In the genomic region with DNA sequence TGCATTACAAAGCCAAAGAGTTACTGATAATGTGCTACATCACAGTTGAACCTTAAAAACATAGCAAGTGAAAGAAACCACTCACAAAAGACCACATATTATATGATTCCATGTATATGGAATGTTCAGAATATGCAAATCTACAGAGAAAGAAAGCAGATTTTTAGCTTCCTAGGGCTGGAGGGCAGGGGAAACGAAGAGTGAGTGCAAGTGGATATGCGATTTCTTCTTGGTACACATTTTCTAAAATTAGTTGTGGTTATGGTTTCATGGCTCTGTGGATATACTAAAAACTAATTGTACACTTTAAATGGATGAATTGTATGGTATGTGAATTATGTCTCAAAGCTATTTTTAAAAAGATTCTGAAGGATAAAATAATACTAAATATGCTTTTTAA, we compare ENCODE assay signal across 26 cellular contexts.
"Had no signal": no experiment of that assay in that cellular context is flagged by ENCODE, and none has a peak within 500 bp of the region (broad histone marks: within the 10 kb centered on the region; RNA-seq: fewer than 3 reads in every experiment).

No MANE protein-coding gene starts in this region.

- ATAC-seq: activated CD4-positive, alpha-beta T cell treated with anti-CD3 and anti-CD28 coated beads for 36 hours; body of pancreas; heart left ventricle; mucosa of descending colon; right cardiac atrium had no signal

- H3K9me3 ChIP-seq: body of pancreas, heart left ventricle, mucosa of descending colon, prostate gland, suprapubic skin, transverse colon, vagina had no signal

- H3K36me3 ChIP-seq: heart left ventricle, prostate gland, suprapubic skin, transverse colon, vagina, WERI-Rb-1 had no signal

- H3K27me3 ChIP-seq: body of pancreas, heart left ventricle, suprapubic skin, transverse colon, vagina had no signal

- H3K4me3 Mint-ChIP-seq: activated CD4-positive, alpha-beta T cell treated with anti-CD3 and anti-CD28 coated beads for 36 hours; activated naive CD8-positive, alpha-beta T cell; neural crest cell; stimulated activated naive CD8-positive, alpha-beta T cell treated with anti-CD3 and anti-CD28 coated beads, Interleukin-15, Interleukin-2, amounts not matched to agents 100 ng/mL and 50 ng/mL, for 24 hours had no signal

- FAIRE-seq: colon, endometrium, frontal cortex had no signal

- H3K27ac Mint-ChIP-seq: activated CD4-positive, alpha-beta T cell treated with anti-CD3 and anti-CD28 coated beads for 36 hours; activated naive CD8-positive, alpha-beta T cell; stimulated activated naive CD8-positive, alpha-beta T cell treated with anti-CD3 and anti-CD28 coated beads, Interleukin-15, Interleukin-2, amounts not matched to agents 100 ng/mL and 50 ng/mL, for 24 hours had no signal

- H3K9me3 Mint-ChIP-seq: naive B cell; stimulated activated naive CD8-positive, alpha-beta T cell treated with anti-CD3 and anti-CD28 coated beads, Interleukin-15, Interleukin-2, amounts not matched to agents 100 ng/mL and 50 ng/mL, for 24 hours had no signal

- H3K4me3 ChIP-seq: body of pancreas, heart left ventricle, mucosa of descending colon, prostate gland, skin epidermis, suprapubic skin, transverse colon, vagina had no signal

- H3K27me3 Mint-ChIP-seq: naive B cell had no signal

- H3K36me3 Mint-ChIP-seq: activated naive CD8-positive, alpha-beta T cell; naive B cell had no signal

- H3K27ac ChIP-seq: body of pancreas, prostate gland, skin epidermis, suprapubic skin, transverse colon, vagina, WERI-Rb-1 had no signal

- DNase-seq: activated CD4-positive, alpha-beta T cell treated with anti-CD3 and anti-CD28 coated beads for 36 hours; activated CD4-positive, alpha-beta T cell treated with anti-CD3 and anti-CD28 coated beads, Interleukin-2, amount 50 U/mL, for 48 hours; activated gamma-delta T cell treated with Interleukin-2 at 50 U/mL for 16 hours; amygdala; body of pancreas; heart left ventricle; kidney glomerular epithelial cell; mesenchymal stem cell; mucosa of descending colon; naive B cell; right cardiac atrium; stimulated activated CD4-positive, alpha-beta T cell treated with anti-CD3 and anti-CD28 coated beads, Interleukin-15, amount 100 ng/mL, for 24 hours; stimulated activated CD4-positive, alpha-beta T cell treated with anti-CD3 and anti-CD28 coated beads, Interleukin-2, amount 100 ng/mL, for 48 hours; T-helper 2 cell; transverse colon; WERI-Rb-1 had no signal

- H3K4me1 ChIP-seq: prostate gland, vagina had no signal
